19 cellular contexts compared by ENCODE assay signal in the genomic region with DNA sequence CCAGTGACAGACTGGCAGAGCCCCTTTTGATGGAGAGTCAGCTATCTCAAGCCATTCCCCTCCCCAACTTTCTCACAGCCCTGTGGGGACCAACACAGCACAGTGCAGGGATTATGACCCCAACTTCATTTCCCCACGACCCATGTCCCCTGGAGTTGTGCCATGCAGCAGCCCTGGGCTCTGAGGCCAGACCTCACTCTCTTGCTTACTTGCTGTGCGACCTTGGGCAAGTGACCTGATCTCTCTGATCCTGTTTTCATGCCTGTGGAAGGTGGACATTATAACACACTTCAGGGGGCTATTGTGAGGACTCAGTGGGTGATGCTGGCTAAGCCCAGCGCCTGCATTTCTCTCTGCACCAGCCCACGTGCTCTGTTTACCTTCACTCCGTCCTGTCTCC. TPM values are rescaled to one million over a fixed set of nuclear protein-coding genes. Genes with fewer than 3 reads are reported as not detected.
DNase-seq lines count a peak whose midpoint lies in the region; ATAC-seq and TF ChIP-seq lines count a peak whose summit lies in the region.
"Had no signal": no experiment of that assay in that cellular context is flagged by ENCODE, and none has a peak within 500 bp of the region (broad histone marks: within the 10 kb centered on the region; RNA-seq: fewer than 3 reads in every experiment).

No MANE protein-coding gene starts in this region.

- intact Hi-C loops in Caco-2 (cut with micrococcal nuclease; ENCODE audit: unreplicated experiment) (no loop called here), upper lobe of right lung (cut with DNase I) (loop anchor here (5.0 kb wide), 1 partner anchor 97 kb away; no protein-coding TSS in a partner anchor)

- H3K9me3 Mint-ChIP-seq in Caco-2 (ENCODE audit: unreplicated experiment) (no peaks in the 10 kb centered on the region), progenitor cell of endocrine pancreas (ENCODE audit: low read depth) (no peaks in the 10 kb centered on the region)
- H3K9me3 Mint-ChIP-seq: CD4-positive, CD25-positive, alpha-beta regulatory T cell; CD8-positive, alpha-beta memory T cell had no signal

- H3K4me3 ChIP-seq in Caco-2 (ENCODE audit: low read depth, low read length) (no peak overlapping the region), upper lobe of right lung (no peak overlapping the region)

- H3K36me3 ChIP-seq in Caco-2 (ENCODE audit: control insufficient read depth, insufficient read depth, low read length): no peaks in the 10 kb centered on the region
- H3K36me3 ChIP-seq in upper lobe of right lung: peaks cover 8% of the 10 kb centered on the region

- DNase-seq in Caco-2 (no peak), GM13976 (ENCODE audit: low spot score) (peak; percentile 19), islet precursor cell (peak; percentile 35), upper lobe of right lung (peak; percentile 45), progenitor cell of endocrine pancreas (ENCODE audit: low spot score, unreplicated experiment) (no peak), KBM-7 (no peak)
- DNase-seq: ACHN; BE2C; C1 segment of cervical spinal cord; CD4-positive, CD25-positive, alpha-beta regulatory T cell; CD8-positive, alpha-beta memory T cell; COR-L47; DMS153; DMS79; GDM1; GOT3; H7 had no signal

- ATAC-seq in upper lobe of right lung (no peak), HG02610 (IDR thresholded peaks at IDR 0.05; ENCODE audit: unreplicated experiment) (no peak)

- H3K27ac Mint-ChIP-seq in Caco-2 (ENCODE audit: unreplicated experiment) (peak overlapping the region; percentile 60), progenitor cell of endocrine pancreas (no peak overlapping the region)

- H3K4me3 Mint-ChIP-seq in Caco-2 (ENCODE audit: unreplicated experiment) (no peak overlapping the region), progenitor cell of endocrine pancreas (ENCODE audit: low read depth) (no peak overlapping the region)
- H3K4me3 Mint-ChIP-seq: CD4-positive, CD25-positive, alpha-beta regulatory T cell had no signal

- H3K4me1 Mint-ChIP-seq in Caco-2 (ENCODE audit: low read depth, unreplicated experiment): peaks cover 4% of the 10 kb centered on the region
- no peaks in the 10 kb centered on the region for H3K4me1 Mint-ChIP-seq in progenitor cell of endocrine pancreas (ENCODE audit: low read depth)

- H3K9me3 ChIP-seq in Caco-2 (no peaks in the 10 kb centered on the region), upper lobe of right lung (no peaks in the 10 kb centered on the region)
- H3K9me3 ChIP-seq: BE2C had no signal

- H3K36me3 Mint-ChIP-seq in Caco-2 (ENCODE audit: insufficient read depth, unreplicated experiment) (peaks cover 18% of the 10 kb centered on the region), progenitor cell of endocrine pancreas (ENCODE audit: insufficient read depth) (peaks cover 6% of the 10 kb centered on the region)

- H3K4me1 ChIP-seq in Caco-2 (no peaks in the 10 kb centered on the region), upper lobe of right lung (peaks cover 13% of the 10 kb centered on the region)

- no TSS peak for BruUV-seq in Caco-2 (replicated peaks; lab: Mats Ljungman, UMichigan)

- H3K27me3 ChIP-seq in Caco-2 (replicated peaks; ENCODE audit: control insufficient read depth, insufficient read depth, low read length) (no peaks in the 10 kb centered on the region), upper lobe of right lung (no peaks in the 10 kb centered on the region)
- H3K27me3 ChIP-seq: BE2C had no signal

- CTCF ChIA-PET in Caco-2 (lab: Charles Lee): no interaction called here

- no peak overlapping the region for H3K27ac ChIP-seq in upper lobe of right lung

- no peak for TF ChIP-seq CTCF in Caco-2 (IDR thresholded peaks at IDR 0.05; ENCODE audit: insufficient read depth in 1 of 2, low read depth in 1 of 2, low read length in 1 of 2, severe bottlenecking in 1 of 2, unreplicated experiment in 1 of 2)
- TF ChIP-seq CTCF in GM13976 (IDR thresholded peaks at IDR 0.05; ENCODE audit: borderline replicate concordance, control extremely low read depth, extremely low read depth, insufficient read depth, missing control alignments): no peak
- no peak for TF ChIP-seq CTCF in upper lobe of right lung (IDR thresholded peaks at IDR 0.05)
- TF ChIP-seq CTCF in progenitor cell of endocrine pancreas (IDR thresholded peaks at IDR 0.05; ENCODE audit: unreplicated experiment): no peak

- in situ Hi-C loops in GM13976 (cut with MboI; ENCODE audit: low sequenced_read_pairs, unreplicated experiment) (no loop called here), KBM-7 (cut with MboI; ENCODE audit: low pct_unique_long_range_greater_than_20kb, low sequenced_read_pairs) (no loop called here)

- no peaks in the 10 kb centered on the region for H3K27me3 Mint-ChIP-seq in Caco-2 (ENCODE audit: insufficient read depth, unreplicated experiment)
- H3K27me3 Mint-ChIP-seq in progenitor cell of endocrine pancreas: no peaks in the 10 kb centered on the region

- POLR2A ChIA-PET in Caco-2 (lab: Charles Lee): no interaction called here

RNA-seq across cellular contexts. Expression of gene OTUB2, which starts 14.1 kb away (rescaled TPM):
- total RNA-seq in Caco-2 (2022) (1.2 TPM in 2 replicates), upper lobe of right lung (1.0 TPM), progenitor cell of endocrine pancreas (7.0 and 7.4 TPM in 2 replicates)

RNA-seq across cellular contexts. Expression of gene DDX24, which starts 40.8 kb away (rescaled TPM):
- 131 and 132 TPM in 2 replicates for total RNA-seq in Caco-2 (2022)
- total RNA-seq in upper lobe of right lung: 191 TPM
- 139 and 141 TPM in 2 replicates for total RNA-seq in progenitor cell of endocrine pancreas

RNA-seq across cellular contexts. Expression of gene IFI27L1, which starts 40.9 kb away (rescaled TPM):
- total RNA-seq in Caco-2 (2022): 11.6 and 13.6 TPM in 2 replicates
- total RNA-seq in upper lobe of right lung: 15.2 TPM
- total RNA-seq in progenitor cell of endocrine pancreas: 28.9 TPM in 2 replicates

RNA-seq across cellular contexts. Expression of gene CCDC197, which starts 43.1 kb away (rescaled TPM):
- total RNA-seq in Caco-2 (2022) (not detected in 2 replicates), upper lobe of right lung (not detected), progenitor cell of endocrine pancreas (not detected in 2 replicates)
- total RNA-seq: CD4-positive, CD25-positive, alpha-beta regulatory T cell; CD8-positive, alpha-beta memory T cell; Daoy; H7 had no signal

Comparison
In these comparisons a context has a peak if more than half of its experiments do, and no peak if none do; other contexts are left out.
1. DNase-seq: peak in GM13976 (single experiment), islet precursor cell (single experiment) and upper lobe of right lung (single experiment); none in Caco-2 (0 of 2), progenitor cell of endocrine pancreas (single experiment) and KBM-7 (single experiment).